Comparison of ENCODE assay signal across 9 cellular contexts in the genomic region with DNA sequence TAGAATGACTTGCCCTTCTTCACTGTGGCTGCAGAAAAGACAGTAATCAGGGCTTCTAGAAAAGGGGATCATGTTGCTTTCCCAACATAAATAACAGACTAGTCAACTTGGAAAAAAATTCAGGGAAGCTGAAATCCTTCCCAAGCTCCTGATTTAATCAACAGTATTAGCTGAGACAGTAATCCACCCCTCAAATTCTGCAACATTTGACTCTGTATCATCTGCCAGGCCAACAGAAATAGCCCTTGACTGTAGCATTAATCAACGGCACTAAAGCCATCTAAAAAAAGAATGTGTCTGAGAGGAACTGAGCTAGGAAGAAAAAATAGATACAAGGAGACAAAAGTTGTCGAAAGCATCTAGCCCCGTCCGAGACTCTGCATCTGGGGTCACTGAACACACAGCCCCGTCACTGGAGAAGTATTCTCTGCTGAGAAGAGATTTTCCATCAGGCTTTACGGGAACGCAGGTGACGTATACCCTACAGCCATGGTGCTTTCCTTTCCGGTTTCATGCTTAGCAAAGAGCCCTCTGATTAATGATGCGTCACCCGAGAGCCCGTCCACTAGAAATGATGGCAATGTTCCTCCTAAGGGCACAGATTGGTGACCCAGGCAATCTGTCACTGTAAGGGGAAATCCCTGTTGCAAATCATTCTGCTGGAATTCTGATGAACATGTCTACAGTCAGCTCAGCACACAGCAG. TPM values are rescaled to one million over a fixed set of nuclear protein-coding genes. Genes with fewer than 3 reads are reported as not detected.
DNase-seq lines count a peak whose midpoint lies in the region; ATAC-seq, FAIRE-seq and TF ChIP-seq lines count a peak whose summit lies in the region.
"Had no signal": no experiment of that assay in that cellular context is flagged by ENCODE, and none has a peak within 500 bp of the region (broad histone marks: within the 10 kb centered on the region; RNA-seq: fewer than 3 reads in every experiment).

No MANE protein-coding gene starts in this region.

- no peak for TF ChIP-seq POLR2A in body of pancreas (IDR thresholded peaks at IDR 0.05)

- no peaks in the 10 kb centered on the region for H3K36me3 ChIP-seq in body of pancreas (replicated peaks in 1 of 2; ENCODE audit: insufficient read depth in 1 of 2, low read depth in 2 of 2)

- no peak for FAIRE-seq in frontal cortex (lab: Jason Lieb, UNC)
- FAIRE-seq: GM18507 had no signal

- peak; percentile 91 for ATAC-seq in body of pancreas
- ATAC-seq in HG02798 (IDR thresholded peaks at IDR 0.05; ENCODE audit: poor library complexity, unreplicated experiment), result no peak
- ATAC-seq in GM21367 (IDR thresholded peaks at IDR 0.05; ENCODE audit: unreplicated experiment), result no peak

- no peaks in the 10 kb centered on the region for H3K9me3 ChIP-seq in body of pancreas

- peak overlapping the region in 2 of 4 donors; percentile 51 to 62 for H3K27ac ChIP-seq in body of pancreas

- peaks cover 7% of the 10 kb centered on the region for H3K4me1 ChIP-seq in body of pancreas

- intact Hi-C loops in body of pancreas (cut with DNase I), result no loop called here

- H3K27me3 ChIP-seq in body of pancreas, result no peaks in the 10 kb centered on the region

- H3K4me3 ChIP-seq in AG10803 (ENCODE audit: low read length) (peak overlapping the region; percentile 39), body of pancreas (no peak overlapping the region)

- DNase-seq in AG10803 (ENCODE audit: low read depth), result peak; percentile 90
- DNase-seq in HS-5 (ENCODE audit: low read depth), result peak; percentile 99
- peak; percentile 28 to 55 (median 32) for DNase-seq in body of pancreas
- DNase-seq in lung microvascular endothelial cell (ENCODE audit: low read depth in 2 of 2), result peak; percentile 90 to 98
- no peak for DNase-seq in frontal cortex (ENCODE audit: low spot score in 2 of 2)
- DNase-seq in activated CD8-positive, alpha-beta memory T cell treated with anti-CD3 and anti-CD28 coated beads, Interleukin-2, amount 50 U/mL, for 4 hours, result no peak

- 74 to 76% methylated on average over 12 of the region's 12 CpGs for WGBS in body of pancreas, 2 donors

- no peak for TF ChIP-seq CTCF in AG10803 (conservative IDR thresholded peaks at IDR 0.05; ENCODE audit: low read length)
- TF ChIP-seq CTCF in body of pancreas (IDR thresholded peaks at IDR 0.05), result no peak

RNA-seq across cellular contexts. Expression of gene TP53BP2, which starts 42.1 kb away (rescaled TPM):
- total RNA-seq in body of pancreas, result 10 to 100 TPM; 22.3 to 30.0 TPM
- 13.7 and 21.8 TPM in 2 replicates for total RNA-seq in lung microvascular endothelial cell
- total RNA-seq in frontal cortex, result 29.8 TPM

Comparison
In these comparisons a context has a peak if more than half of its experiments do, and no peak if none do; other contexts are left out.
1. DNase-seq: peak in AG10803 (single experiment), HS-5 (single experiment), body of pancreas (4 of 4) and lung microvascular endothelial cell (2 of 2); none in frontal cortex (0 of 2) and activated CD8-positive, alpha-beta memory T cell treated with anti-CD3 and anti-CD28 coated beads, Interleukin-2, amount 50 U/mL, for 4 hours (single experiment).